In genomic region chr11:122681070-122681469, GRCh38 we compare ENCODE assay signal across 1 cellular context.
TF ChIP-seq lines count a peak whose summit lies in the region.

No MANE protein-coding gene starts in this region.

TF ChIP-seq in A549, 52 proteins besides CTCF, POLR2A, EP300 and RAD21 (continued from another document):
- TF ChIP-seq ELK1 (IDR thresholded peaks at IDR 0.05; ENCODE audit: low read depth, low read length) (no peak), HMGXB4 (CRISPR knock-in tag; IDR thresholded peaks at IDR 0.05; ENCODE audit: borderline replicate concordance) (no peak), FOSB (CRISPR knock-in tag; IDR thresholded peaks at IDR 0.05) (no peak), FOSL2 (IDR thresholded peaks at IDR 0.05) (no peak), FOSL2 (CRISPR knock-in tag; IDR thresholded peaks at IDR 0.05) (no peak), ATOH8 (CRISPR knock-in tag; IDR thresholded peaks at IDR 0.05; ENCODE audit: low read depth) (no peak)
TF ChIP-seq in A549: peak in this region for 0.
